In genomic region chr2:126674075-126674744, GRCh38 we compare ENCODE assay signal across 1 cellular context.
TF ChIP-seq lines count a peak whose summit lies in the region.

No MANE protein-coding gene starts in this region.

TF ChIP-seq in K562, 482 proteins besides CTCF, POLR2A, EP300 and RAD21 (continued from another document and continues in another):
- TF ChIP-seq PREB (CRISPR knock-in tag; IDR thresholded peaks at IDR 0.05) (no peak), SMARCA5 (IDR thresholded peaks at IDR 0.05) (no peak), MTA1 (IDR thresholded peaks at IDR 0.05; ENCODE audit: borderline replicate concordance) (peak; percentile 72), PHB2 (IDR thresholded peaks at IDR 0.05; ENCODE audit: low read depth) (peak; percentile 90), CBX8 (IDR thresholded peaks at IDR 0.05; ENCODE audit: borderline replicate concordance, extremely low read depth, low read depth, low read length, poor library complexity, severe bottlenecking) (no peak), CUX1 (CRISPR knock-in tag; IDR thresholded peaks at IDR 0.05) (peak; percentile 65; the same call in 1 of the 2 replicates), CHCHD3 (CRISPR knock-in tag; IDR thresholded peaks at IDR 0.05) (no peak), ESRRA (IDR thresholded peaks at IDR 0.05; ENCODE audit: borderline replicate concordance, low read depth) (no peak; the same call in 1 of the 2 replicates), KHSRP (IDR thresholded peaks at IDR 0.05) (peak; percentile 43; the same call in 1 of the 2 replicates), HNRNPH1 (optimal IDR thresholded peaks at IDR 0.05; ENCODE audit: low read depth, low read length) (no peak), NCOA2 (IDR thresholded peaks at IDR 0.05; ENCODE audit: partially characterized antibody in 2 of 2) (no peak), CAMTA2 (CRISPR knock-in tag; conservative IDR thresholded peaks at IDR 0.05) (no peak), RB1 (IDR thresholded peaks at IDR 0.05; ENCODE audit: low read depth) (peak; percentile 83), TBL1XR1 (IDR thresholded peaks at IDR 0.05; ENCODE audit: low read length in 2 of 2) (peak; percentile 91 to 94), ZNF431 (CRISPR knock-in tag; IDR thresholded peaks at IDR 0.05) (0 out of 2 replicates have a peak, but pooled peaks have one; percentile 11), MYBL2 (IDR thresholded peaks at IDR 0.05; ENCODE audit: low read depth) (no peak), MYBL2 (CRISPR knock-in tag; IDR thresholded peaks at IDR 0.05; ENCODE audit: borderline replicate concordance) (no peak), C11orf30 (IDR thresholded peaks at IDR 0.05; ENCODE audit: low read depth) (no peak), ZNF551 (CRISPR knock-in tag; IDR thresholded peaks at IDR 0.05) (no peak), SFPQ (IDR thresholded peaks at IDR 0.05; ENCODE audit: low read depth, low read length) (no peak), ZNF77 (CRISPR knock-in tag; IDR thresholded peaks at IDR 0.05) (no peak), NFRKB (IDR thresholded peaks at IDR 0.05; ENCODE audit: low read depth) (no peak; the same call in 1 of the 2 replicates), POLR2B (IDR thresholded peaks at IDR 0.05; ENCODE audit: low read depth, partially characterized antibody) (no peak), RCOR1 (IDR thresholded peaks at IDR 0.05; ENCODE audit: borderline replicate concordance in 1 of 2, low read depth in 2 of 2, low read length in 2 of 2) (peak; percentile 87 to 95; a peak in 3 of 4 replicates), ZBTB9 (CRISPR knock-in tag; IDR thresholded peaks at IDR 0.05) (0 out of 2 replicates have a peak, but pooled peaks have one; percentile 60), NUFIP1 (IDR thresholded peaks at IDR 0.05; ENCODE audit: partially characterized antibody) (no peak), ZNF586 (CRISPR knock-in tag; conservative IDR thresholded peaks at IDR 0.05) (no peak), ZNF507 (tag; conservative IDR thresholded peaks at IDR 0.05) (no peak), RBFOX2 (IDR thresholded peaks at IDR 0.05; ENCODE audit: low read depth, low read length) (no peak), CREM (IDR thresholded peaks at IDR 0.05; ENCODE audit: low read depth) (peak; percentile 73), MEF2D (tag; conservative IDR thresholded peaks at IDR 0.05; ENCODE audit: low read depth) (no peak), SRSF3 (IDR thresholded peaks at IDR 0.05; ENCODE audit: insufficient read depth, low read length) (no peak), TCF7 (IDR thresholded peaks at IDR 0.05; ENCODE audit: borderline replicate concordance) (no peak), ZNF57 (CRISPR knock-in tag; IDR thresholded peaks at IDR 0.05) (no peak), CCNT2 (IDR thresholded peaks at IDR 0.05; ENCODE audit: borderline replicate concordance, extremely low read depth, insufficient read length, low read depth, low read length) (peak; percentile 79), ARID3A (IDR thresholded peaks at IDR 0.05; ENCODE audit: borderline replicate concordance, low read depth, low read length) (no peak), TARDBP (IDR thresholded peaks at IDR 0.05) (0 out of 2 replicates have a peak, but pooled peaks have one; percentile 71), ZNF699 (CRISPR knock-in tag; IDR thresholded peaks at IDR 0.05; ENCODE audit: insufficient replicate concordance) (no peak), ZNF280B (CRISPR knock-in tag; IDR thresholded peaks at IDR 0.05) (no peak), RBM15 (IDR thresholded peaks at IDR 0.05; ENCODE audit: insufficient read depth, low read length) (no peak), ZNF384 (IDR thresholded peaks at IDR 0.05; ENCODE audit: low read depth, low read length) (0 out of 2 replicates have a peak, but pooled peaks have one; percentile 4), RFX5 (IDR thresholded peaks at IDR 0.05; ENCODE audit: low read depth, low read length) (no peak)
